Comparison of ENCODE assay signal across 8 cellular contexts in genomic region chr6:33161354-33162320, GRCh38. TPM values are rescaled to one million over a fixed set of nuclear protein-coding genes. Genes with fewer than 3 reads are reported as not detected.
A peak's percentile ranks its signal among the peaks of the same experiment; 100 is the strongest.
DNase-seq lines count a peak whose midpoint lies in the region; ATAC-seq and TF ChIP-seq lines count a peak whose summit lies in the region.

No MANE protein-coding gene starts in this region.

- H3K4me1 ChIP-seq in CD8-positive, alpha-beta memory T cell (ENCODE audit: insufficient read depth, low read length): peaks cover 11% of the 10 kb centered on the region

- POLR2A ChIA-PET in CD8-positive, alpha-beta memory T cell (lab: Charles Lee): interaction anchor here (2.3 kb wide), 1 partner anchor 87 kb away, joined by 13 read pairs; no protein-coding TSS in a partner anchor

- CTCF ChIA-PET in CD8-positive, alpha-beta memory T cell (lab: Charles Lee): interaction anchor here (0.9 to 9.7 kb wide), 9 partner anchors 12 to 274 kb away, joined by 3 to 101 read pairs (median 6); partner anchors contain the start of genes RXRB and SLC39A7

- no peaks in the 10 kb centered on the region for H3K36me3 ChIP-seq in CD8-positive, alpha-beta memory T cell (ENCODE audit: insufficient read depth, low read length)

- H3K27ac Mint-ChIP-seq in CD8-positive, alpha-beta memory T cell: peak overlapping the region in 7 of 8 donors; percentile 17 to 90 (median 69)

- H3K9me3 ChIP-seq in CD8-positive, alpha-beta memory T cell (ENCODE audit: low read length): no peaks in the 10 kb centered on the region

- H3K27me3 ChIP-seq in CD8-positive, alpha-beta memory T cell (ENCODE audit: insufficient read depth, low read length, poor library complexity, severe bottlenecking): peaks cover 3% of the 10 kb centered on the region

- DNase-seq in CD8-positive, alpha-beta memory T cell: peak; percentile 75 to 85 (median 77)
- DNase-seq in NCI-H2196 treated with DMSO at 0.1 percent for 48 hours (lab: John Stamatoyannopoulos, UW; ENCODE audit: unreplicated experiment) (peak; percentile 67), choroid plexus epithelial cell (ENCODE audit: low read depth) (peak; percentile 56), left kidney (ENCODE audit: low read depth, low spot score) (peak; percentile 82)
- peak; percentile 76 to 83 for DNase-seq in activated CD4-positive, alpha-beta T cell treated with anti-CD3 and anti-CD28 coated beads for 4 hours
- peak; percentile 59 to 78 (median 73) for DNase-seq in stimulated activated CD4-positive, alpha-beta T cell treated with anti-CD3 and anti-CD28 coated beads, Interleukin-1b, Interleukin-23, amount 100 ng/mL, for 24 hours (ENCODE audit: low read depth in 4 of 4, low spot score in 1 of 4)

- H3K4me1 Mint-ChIP-seq in CD8-positive, alpha-beta memory T cell: peaks cover 8 to 11% (median 11%) of the 10 kb centered on the region in 3 donors

- peak overlapping the region; percentile 71 to 97 (median 83) for H3K4me3 Mint-ChIP-seq in CD8-positive, alpha-beta memory T cell

- H3K9me3 Mint-ChIP-seq in CD8-positive, alpha-beta memory T cell: no peaks in the 10 kb centered on the region

- H3K27ac ChIP-seq in CD8-positive, alpha-beta memory T cell (ENCODE audit: low read depth, low read length): no peak overlapping the region

- ATAC-seq in GM21825 (IDR thresholded peaks at IDR 0.05; ENCODE audit: unreplicated experiment): peak; percentile 61
- no peak for ATAC-seq in GM21390 (IDR thresholded peaks at IDR 0.05; ENCODE audit: unreplicated experiment)

- H3K36me3 Mint-ChIP-seq in CD8-positive, alpha-beta memory T cell: no peaks in the 10 kb centered on the region

- H3K4me3 ChIP-seq in CD8-positive, alpha-beta memory T cell (ENCODE audit: low read length): peak overlapping the region; percentile 55
- peak overlapping the region; percentile 60 for H3K4me3 ChIP-seq in choroid plexus epithelial cell (ENCODE audit: low read depth, low read length)

- peak; percentile 90 for TF ChIP-seq CTCF in choroid plexus epithelial cell (conservative IDR thresholded peaks at IDR 0.05; ENCODE audit: low read depth, low read length)

- peaks cover 3 to 19% of the 10 kb centered on the region in 2 donors for H3K27me3 Mint-ChIP-seq in CD8-positive, alpha-beta memory T cell

RNA-seq across cellular contexts. Expression of gene COL11A2, which starts 30.6 kb away (rescaled TPM):
- 1 to 10 TPM in 1 of 2 experiments, under 1 TPM in 1; 0.69 to 1.1 TPM for total RNA-seq in CD8-positive, alpha-beta memory T cell
- polyA plus RNA-seq in CD8-positive, alpha-beta memory T cell: not detected

RNA-seq across cellular contexts. Expression of gene RXRB, which starts 38.8 kb away (rescaled TPM):
- total RNA-seq in CD8-positive, alpha-beta memory T cell: 10 to 100 TPM; 47.1 to 51.4 TPM
- 8.5 TPM for polyA plus RNA-seq in CD8-positive, alpha-beta memory T cell

RNA-seq across cellular contexts. Expression of gene SLC39A7, which starts 39.0 kb away (rescaled TPM):
- 10 to 100 TPM; 63.1 to 63.6 TPM for total RNA-seq in CD8-positive, alpha-beta memory T cell
- polyA plus RNA-seq in CD8-positive, alpha-beta memory T cell: 32.9 TPM

RNA-seq across cellular contexts. Expression of gene HSD17B8, which starts 42.8 kb away (rescaled TPM):
- 10 to 100 TPM; 21.3 to 23.5 TPM for total RNA-seq in CD8-positive, alpha-beta memory T cell
- 50.7 TPM for polyA plus RNA-seq in CD8-positive, alpha-beta memory T cell

RNA-seq across cellular contexts. Expression of gene RING1, which starts 46.7 kb away (rescaled TPM):
- 10 to 100 TPM; 43.1 to 47.0 TPM for total RNA-seq in CD8-positive, alpha-beta memory T cell
- polyA plus RNA-seq in CD8-positive, alpha-beta memory T cell: 10.1 TPM
